23 cellular contexts compared by ENCODE assay signal in the genomic region with DNA sequence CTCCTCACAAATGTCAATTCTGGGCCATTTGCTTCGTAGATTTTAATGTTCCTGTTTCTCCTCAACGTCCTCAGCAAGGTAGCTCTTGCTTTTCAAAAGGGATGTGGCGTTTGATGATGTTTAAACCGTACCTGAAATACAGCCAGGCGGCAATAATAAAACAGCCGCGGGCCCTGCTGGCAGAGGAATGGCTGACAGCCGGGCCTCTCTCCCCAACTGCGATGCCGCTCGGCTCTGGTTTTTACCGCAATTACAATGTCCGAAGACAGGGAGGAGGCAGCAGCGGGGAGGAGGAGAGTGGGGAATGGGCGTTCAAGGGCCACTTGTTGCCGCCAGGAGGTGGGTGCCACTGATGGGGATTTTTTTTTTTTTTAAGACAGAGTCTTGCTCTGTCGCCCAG.
"Had no signal": no experiment of that assay in that cellular context is flagged by ENCODE, and none has a peak within 500 bp of the region (broad histone marks: within the 10 kb centered on the region; RNA-seq: fewer than 3 reads in every experiment).

No MANE protein-coding gene starts in this region.

- H3K27ac Mint-ChIP-seq: activated CD4-positive, alpha-beta T cell treated with anti-CD3 and anti-CD28 coated beads, Interleukin-2, amount 10 ng/mL, durations not matched to agents 7 days and 5 days; activated CD8-positive, alpha-beta memory T cell treated with anti-CD3 and anti-CD28 coated beads, Interleukin-2, amount 10 ng/mL, durations not matched to agents 7 days and 5 days; activated CD8-positive, alpha-beta T cell treated with anti-CD3 and anti-CD28 coated beads for 36 hours; activated naive CD8-positive, alpha-beta T cell treated with anti-CD3 and anti-CD28 coated beads, Interleukin-2, amount 50 U/mL, for 24 hours; immature natural killer cell; progenitor cell of endocrine pancreas had no signal

- H3K4me3 Mint-ChIP-seq: activated CD4-positive, alpha-beta T cell treated with anti-CD3 and anti-CD28 coated beads, Interleukin-2, amount 10 ng/mL, durations not matched to agents 7 days and 5 days; activated CD8-positive, alpha-beta memory T cell treated with anti-CD3 and anti-CD28 coated beads, Interleukin-2, amount 10 ng/mL, durations not matched to agents 7 days and 5 days; activated CD8-positive, alpha-beta T cell treated with anti-CD3 and anti-CD28 coated beads for 36 hours; activated naive CD8-positive, alpha-beta T cell treated with anti-CD3 and anti-CD28 coated beads, Interleukin-2, amount 50 U/mL, for 24 hours; immature natural killer cell; naive thymus-derived CD8-positive, alpha-beta T cell had no signal

- H3K27ac ChIP-seq: cardiac muscle cell, left lung, right atrium auricular region, thoracic aorta, upper lobe of left lung, WERI-Rb-1 had no signal

- H3K9me3 ChIP-seq: left lung, right atrium auricular region, thoracic aorta, upper lobe of left lung had no signal

- H3K36me3 ChIP-seq: cardiac muscle cell, left lung, right atrium auricular region, thoracic aorta, upper lobe of left lung, WERI-Rb-1 had no signal

- DNase-seq: activated CD4-positive, alpha-beta T cell treated with anti-CD3 and anti-CD28 coated beads, Interleukin-2, amount 10 ng/mL, durations not matched to agents 7 days and 5 days; activated CD4-positive, CD25-positive, alpha-beta regulatory T cell treated with anti-CD3 and anti-CD28 coated beads, Interleukin-2, amount 50 U/mL, for 72 hours; activated CD8-positive, alpha-beta memory T cell treated with anti-CD3 and anti-CD28 coated beads, Interleukin-2, amount 10 ng/mL, durations not matched to agents 7 days and 5 days; activated CD8-positive, alpha-beta T cell treated with anti-CD3 and anti-CD28 coated beads for 36 hours; activated gamma-delta T cell; activated naive CD4-positive, alpha-beta T cell treated with anti-CD3 and anti-CD28 coated beads, Interleukin-2, amount 50 U/mL, for 16 hours; activated naive CD8-positive, alpha-beta T cell treated with anti-CD3 and anti-CD28 coated beads, Interleukin-2, amount 50 U/mL, for 24 hours; activated T-cell treated with anti-CD3 and anti-CD28 coated beads for 4 hours; dermis blood vessel endothelial cell; effector CD8-positive, alpha-beta T cell; erythroblast; immature natural killer cell; left lung; naive thymus-derived CD8-positive, alpha-beta T cell; stimulated activated CD4-positive, alpha-beta T cell treated with anti-CD3 and anti-CD28 coated beads, Interleukin-4, amount 100 ng/mL, for 24 hours; stimulated activated naive CD4-positive, alpha-beta T cell treated with Interleukin-2 at 50 U/mL for 16 hours; WERI-Rb-1 had no signal

- H3K4me1 ChIP-seq: left lung, upper lobe of left lung had no signal

- H3K9me3 Mint-ChIP-seq: activated CD4-positive, alpha-beta T cell treated with anti-CD3 and anti-CD28 coated beads, Interleukin-2, amount 10 ng/mL, durations not matched to agents 7 days and 5 days; activated CD8-positive, alpha-beta T cell treated with anti-CD3 and anti-CD28 coated beads for 36 hours; activated naive CD8-positive, alpha-beta T cell treated with anti-CD3 and anti-CD28 coated beads, Interleukin-2, amount 50 U/mL, for 24 hours; immature natural killer cell; naive thymus-derived CD8-positive, alpha-beta T cell had no signal

- H3K27me3 ChIP-seq: cardiac muscle cell, left lung, right atrium auricular region, upper lobe of left lung had no signal

- H3K36me3 Mint-ChIP-seq: activated CD8-positive, alpha-beta memory T cell treated with anti-CD3 and anti-CD28 coated beads, Interleukin-2, amount 10 ng/mL, durations not matched to agents 7 days and 5 days; immature natural killer cell; naive thymus-derived CD8-positive, alpha-beta T cell had no signal

- H3K27me3 Mint-ChIP-seq: activated CD4-positive, alpha-beta T cell treated with anti-CD3 and anti-CD28 coated beads, Interleukin-2, amount 10 ng/mL, durations not matched to agents 7 days and 5 days; activated CD8-positive, alpha-beta memory T cell treated with anti-CD3 and anti-CD28 coated beads, Interleukin-2, amount 10 ng/mL, durations not matched to agents 7 days and 5 days; activated CD8-positive, alpha-beta T cell treated with anti-CD3 and anti-CD28 coated beads for 36 hours; activated naive CD8-positive, alpha-beta T cell treated with anti-CD3 and anti-CD28 coated beads, Interleukin-2, amount 50 U/mL, for 24 hours; naive thymus-derived CD8-positive, alpha-beta T cell had no signal

- H3K4me1 Mint-ChIP-seq: activated CD8-positive, alpha-beta memory T cell treated with anti-CD3 and anti-CD28 coated beads, Interleukin-2, amount 10 ng/mL, durations not matched to agents 7 days and 5 days; activated naive CD8-positive, alpha-beta T cell treated with anti-CD3 and anti-CD28 coated beads, Interleukin-2, amount 50 U/mL, for 24 hours; immature natural killer cell had no signal

- H3K4me3 ChIP-seq: cardiac muscle cell, left lung, lung, right atrium auricular region, thoracic aorta, upper lobe of left lung had no signal
